In genomic region chr5:59418766-59419165, GRCh38 we compare ENCODE assay signal across 21 cellular contexts.
"Had no signal": no experiment of that assay in that cellular context is flagged by ENCODE, and none has a peak within 500 bp of the region (broad histone marks: within the 10 kb centered on the region; RNA-seq: fewer than 3 reads in every experiment).

No MANE protein-coding gene starts in this region.

- H3K4me1 ChIP-seq: neural progenitor cell, right atrium auricular region, tibial artery had no signal

- H3K36me3 ChIP-seq: esophagus muscularis mucosa, gastroesophageal sphincter, heart right ventricle, neural progenitor cell, right atrium auricular region, tibial artery had no signal

- H3K9ac ChIP-seq: neural progenitor cell had no signal

- H3K27me3 ChIP-seq: esophagus muscularis mucosa, gastroesophageal sphincter, heart right ventricle, neural progenitor cell, right atrium auricular region, tibial artery had no signal

- H3K9me3 Mint-ChIP-seq: activated B cell treated with CpG ODN at 0.5 μM for 24 hours; activated CD4-positive, alpha-beta memory T cell treated with anti-CD3 and anti-CD28 coated beads for 36 hours; activated naive CD8-positive, alpha-beta T cell treated with anti-CD3 and anti-CD28 coated beads for 36 hours; dendritic cell treated with granulocyte-macrophage colony-stimulating factor and Interleukin-4, amounts not matched to agents 40 ng/mL and 50 ng/mL, for 4 days; memory B cell had no signal

- DNase-seq: activated B cell treated with CpG ODN at 0.5 μM for 24 hours; activated CD4-positive, alpha-beta memory T cell treated with anti-CD3 and anti-CD28 coated beads for 36 hours; activated CD4-positive, alpha-beta T cell treated with anti-CD3 and anti-CD28 coated beads for 4 hours; activated CD8-positive, alpha-beta memory T cell treated with anti-CD3 and anti-CD28 coated beads, Interleukin-2, amount 10 ng/mL, durations not matched to agents 7 days and 5 days; activated naive CD4-positive, alpha-beta T cell; activated naive CD8-positive, alpha-beta T cell treated with anti-CD3 and anti-CD28 coated beads for 36 hours; amniotic stem cell; effector CD8-positive, alpha-beta T cell; heart right ventricle; naive thymus-derived CD4-positive, alpha-beta T cell; stimulated activated CD4-positive, alpha-beta T cell treated with anti-CD3 and anti-CD28 coated beads, Interleukin-2, amount 100 ng/mL, for 24 hours; stimulated activated naive CD4-positive, alpha-beta T cell treated with Interleukin-2 at 50 U/mL for 16 hours; substantia nigra; tibial artery had no signal

- H3K4me1 Mint-ChIP-seq: activated B cell treated with CpG ODN at 0.5 μM for 24 hours; activated CD8-positive, alpha-beta memory T cell treated with anti-CD3 and anti-CD28 coated beads, Interleukin-2, amount 10 ng/mL, durations not matched to agents 7 days and 5 days; activated naive CD8-positive, alpha-beta T cell treated with anti-CD3 and anti-CD28 coated beads for 36 hours; memory B cell; naive thymus-derived CD4-positive, alpha-beta T cell; neural progenitor cell had no signal

- H3K4me3 Mint-ChIP-seq: activated B cell treated with CpG ODN at 0.5 μM for 24 hours; activated CD4-positive, alpha-beta memory T cell treated with anti-CD3 and anti-CD28 coated beads for 36 hours; activated CD8-positive, alpha-beta memory T cell treated with anti-CD3 and anti-CD28 coated beads, Interleukin-2, amount 10 ng/mL, durations not matched to agents 7 days and 5 days; activated naive CD8-positive, alpha-beta T cell treated with anti-CD3 and anti-CD28 coated beads for 36 hours; dendritic cell treated with granulocyte-macrophage colony-stimulating factor and Interleukin-4, amounts not matched to agents 40 ng/mL and 50 ng/mL, for 4 days; memory B cell; naive thymus-derived CD4-positive, alpha-beta T cell; neural progenitor cell had no signal

- H3K27ac Mint-ChIP-seq: activated B cell treated with CpG ODN at 0.5 μM for 24 hours; activated CD4-positive, alpha-beta memory T cell treated with anti-CD3 and anti-CD28 coated beads for 36 hours; activated CD8-positive, alpha-beta memory T cell treated with anti-CD3 and anti-CD28 coated beads, Interleukin-2, amount 10 ng/mL, durations not matched to agents 7 days and 5 days; activated naive CD8-positive, alpha-beta T cell treated with anti-CD3 and anti-CD28 coated beads for 36 hours; dendritic cell treated with granulocyte-macrophage colony-stimulating factor and Interleukin-4, amounts not matched to agents 40 ng/mL and 50 ng/mL, for 4 days; memory B cell; naive thymus-derived CD4-positive, alpha-beta T cell; neural progenitor cell; progenitor cell of endocrine pancreas had no signal

- H3K36me3 Mint-ChIP-seq: activated CD4-positive, alpha-beta memory T cell treated with anti-CD3 and anti-CD28 coated beads for 36 hours; activated CD8-positive, alpha-beta memory T cell treated with anti-CD3 and anti-CD28 coated beads, Interleukin-2, amount 10 ng/mL, durations not matched to agents 7 days and 5 days; activated naive CD8-positive, alpha-beta T cell treated with anti-CD3 and anti-CD28 coated beads for 36 hours; memory B cell; naive thymus-derived CD4-positive, alpha-beta T cell; neural progenitor cell had no signal

- H3K4me3 ChIP-seq: esophagus muscularis mucosa, gastroesophageal sphincter, heart right ventricle, neural progenitor cell, right atrium auricular region, tibial artery had no signal

- H3K9me3 ChIP-seq: esophagus muscularis mucosa, gastroesophageal sphincter, heart right ventricle, right atrium auricular region, tibial artery had no signal

- H3K27me3 Mint-ChIP-seq: activated B cell treated with CpG ODN at 0.5 μM for 24 hours; dendritic cell treated with granulocyte-macrophage colony-stimulating factor and Interleukin-4, amounts not matched to agents 40 ng/mL and 50 ng/mL, for 4 days; progenitor cell of endocrine pancreas had no signal

- H3K27ac ChIP-seq: esophagus muscularis mucosa, gastroesophageal sphincter, heart right ventricle, neural progenitor cell, right atrium auricular region, tibial artery had no signal
